21 cellular contexts compared by ENCODE assay signal in the genomic region with DNA sequence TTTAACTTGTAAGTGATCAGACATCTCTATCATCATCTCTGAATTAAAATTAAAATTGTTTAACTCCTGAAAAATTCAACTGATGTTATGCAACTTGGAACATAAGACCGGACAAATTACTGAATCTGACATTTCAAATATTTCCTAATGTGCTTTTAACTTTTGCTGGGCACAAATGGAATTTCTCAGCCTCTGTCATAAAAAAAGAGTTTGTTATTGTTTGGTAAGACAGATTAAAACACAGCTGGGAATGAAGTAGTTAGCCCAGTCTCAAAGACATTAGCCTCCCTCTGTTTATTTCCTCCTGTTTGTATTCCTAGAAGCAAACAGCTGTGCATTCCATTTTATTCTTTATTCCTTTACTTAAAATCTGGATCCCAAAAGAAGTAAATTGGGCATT. TPM values are rescaled to one million over a fixed set of nuclear protein-coding genes. Genes with fewer than 3 reads are reported as not detected.
DNase-seq lines count a peak whose midpoint lies in the region; ATAC-seq and TF ChIP-seq lines count a peak whose summit lies in the region.
"Had no signal": no experiment of that assay in that cellular context is flagged by ENCODE, and none has a peak within 500 bp of the region (broad histone marks: within the 10 kb centered on the region; RNA-seq: fewer than 3 reads in every experiment).

No MANE protein-coding gene starts in this region.

- TF ChIP-seq CTCF in choroid plexus epithelial cell (conservative IDR thresholded peaks at IDR 0.05; ENCODE audit: low read depth, low read length) (no peak), smooth muscle cell (IDR thresholded peaks at IDR 0.05; ENCODE audit: borderline replicate concordance, insufficient read depth, poor library complexity, severe bottlenecking) (no peak), natural killer cell (IDR thresholded peaks at IDR 0.05) (no peak), colonic mucosa (IDR thresholded peaks at IDR 0.05) (no peak)

- H3K36me3 ChIP-seq in smooth muscle cell (ENCODE audit: low read depth) (no peaks in the 10 kb centered on the region), colonic mucosa (no peaks in the 10 kb centered on the region)
- H3K36me3 ChIP-seq: thoracic aorta had no signal

- H3K27me3 Mint-ChIP-seq in natural killer cell (ENCODE audit: low read depth in 2 of 2): peaks cover 0 to 1% of the 10 kb centered on the region in 2 donors
- H3K27me3 Mint-ChIP-seq: activated CD4-positive, alpha-beta T cell treated with anti-CD3 and anti-CD28 coated beads, Interleukin-2, amount 10 ng/mL, durations not matched to agents 7 days and 5 days; effector memory CD8-positive, alpha-beta T cell had no signal

- H3K4me1 Mint-ChIP-seq in natural killer cell: no peaks in the 10 kb centered on the region
- H3K4me1 Mint-ChIP-seq: activated CD4-positive, alpha-beta T cell treated with anti-CD3 and anti-CD28 coated beads, Interleukin-2, amount 10 ng/mL, durations not matched to agents 7 days and 5 days had no signal

- H3K27me3 ChIP-seq in smooth muscle cell (ENCODE audit: low read depth) (no peaks in the 10 kb centered on the region), colonic mucosa (no peaks in the 10 kb centered on the region)
- H3K27me3 ChIP-seq: foreskin keratinocyte had no signal

- H3K4me3 ChIP-seq in choroid plexus epithelial cell (ENCODE audit: low read depth, low read length): no peak overlapping the region
- H3K4me3 ChIP-seq in smooth muscle cell: no peak overlapping the region
- H3K4me3 ChIP-seq in colonic mucosa: no peak overlapping the region
- H3K4me3 ChIP-seq: thoracic aorta had no signal

- ATAC-seq in left ventricle myocardium superior: peak; percentile 50
- no peak for ATAC-seq in natural killer cell
- ATAC-seq: effector memory CD8-positive, alpha-beta T cell; foreskin keratinocyte had no signal

- H3K4me1 ChIP-seq in smooth muscle cell (ENCODE audit: low read depth) (peaks cover 21% of the 10 kb centered on the region), colonic mucosa (no peaks in the 10 kb centered on the region)
- H3K4me1 ChIP-seq: foreskin keratinocyte had no signal

- H3K27ac ChIP-seq in smooth muscle cell (ENCODE audit: low read depth): no peak overlapping the region
- H3K27ac ChIP-seq in colonic mucosa: no peak overlapping the region
- H3K27ac ChIP-seq: foreskin keratinocyte, thoracic aorta had no signal

- no peak overlapping the region for H3K27ac Mint-ChIP-seq in natural killer cell
- H3K27ac Mint-ChIP-seq: activated CD4-positive, alpha-beta T cell treated with anti-CD3 and anti-CD28 coated beads, Interleukin-2, amount 10 ng/mL, durations not matched to agents 7 days and 5 days; effector memory CD8-positive, alpha-beta T cell had no signal

- H3K79me2 ChIP-seq in smooth muscle cell (ENCODE audit: low read depth): peaks cover 76% of the 10 kb centered on the region

- H3K36me3 Mint-ChIP-seq in natural killer cell: no peaks in the 10 kb centered on the region

- DNase-seq in GM03348 (ENCODE audit: low spot score) (peak; percentile 44), choroid plexus epithelial cell (ENCODE audit: low read depth) (peak; percentile 79), left ventricle myocardium superior (no peak), smooth muscle cell (lab: John Stamatoyannopoulos, UW; ENCODE audit: unreplicated experiment) (no peak), natural killer cell (no peak), colonic mucosa (no peak), ecto neural progenitor cell (ENCODE audit: low spot score) (no peak)
- DNase-seq: activated CD4-positive, alpha-beta T cell treated with anti-CD3 and anti-CD28 coated beads, Interleukin-2, amount 10 ng/mL, durations not matched to agents 7 days and 5 days; activated CD8-positive, alpha-beta memory T cell treated with anti-CD3 and anti-CD28 coated beads, Interleukin-2, amount 50 U/mL, for 48 hours; activated naive CD4-positive, alpha-beta T cell; aorta; C1 segment of cervical spinal cord; cerebellar nuclear complex; effector memory CD8-positive, alpha-beta T cell; foreskin keratinocyte; NCI-H1417 treated with DMSO at 0.1 percent for 48 hours; NCI-H526 treated with DMSO at 0.1 percent for 48 hours; retina; stimulated activated CD4-positive, alpha-beta T cell treated with anti-CD3 and anti-CD28 coated beads, Interleukin-15, amount 100 ng/mL, for 24 hours had no signal

- H3K4me3 Mint-ChIP-seq in natural killer cell: no peak overlapping the region
- H3K4me3 Mint-ChIP-seq: activated CD4-positive, alpha-beta T cell treated with anti-CD3 and anti-CD28 coated beads, Interleukin-2, amount 10 ng/mL, durations not matched to agents 7 days and 5 days; effector memory CD8-positive, alpha-beta T cell; mesothelial cell of epicardium had no signal

- 46% methylated on average over 1 of the region's 1 CpG for WGBS in smooth muscle cell (ENCODE audit: low lambda C conversion rate)

- intact Hi-C loops in left ventricle myocardium superior (cut with micrococcal nuclease) (no loop called here), natural killer cell (cut with micrococcal nuclease) (no loop called here), colonic mucosa (cut with DNase I) (no loop called here)

- H3F3A ChIP-seq in smooth muscle cell (ENCODE audit: low read depth): peaks cover 6% of the 10 kb centered on the region

- H3K9me3 Mint-ChIP-seq in natural killer cell: no peaks in the 10 kb centered on the region
- H3K9me3 Mint-ChIP-seq: activated CD4-positive, alpha-beta T cell treated with anti-CD3 and anti-CD28 coated beads, Interleukin-2, amount 10 ng/mL, durations not matched to agents 7 days and 5 days had no signal

- H2AFZ ChIP-seq in smooth muscle cell (ENCODE audit: low read depth): no peak overlapping the region

- H4K20me1 ChIP-seq in smooth muscle cell (ENCODE audit: low read depth): peaks cover 34% of the 10 kb centered on the region

- H3K4me2 ChIP-seq in smooth muscle cell: peak overlapping the region; percentile 46

- H3K9me3 ChIP-seq in smooth muscle cell (replicated peaks; ENCODE audit: low read depth) (no peaks in the 10 kb centered on the region), colonic mucosa (no peaks in the 10 kb centered on the region)
- H3K9me3 ChIP-seq: thoracic aorta had no signal

- H3K9ac ChIP-seq in smooth muscle cell (ENCODE audit: low read depth) (no peak overlapping the region), colonic mucosa (ENCODE audit: low read depth in 2 of 2, low read length in 2 of 2) (no peak overlapping the region)

RNA-seq across cellular contexts. Expression of a gene that starts 29.4 kb away (rescaled TPM):
- total RNA-seq in left ventricle myocardium superior (62.5 TPM), smooth muscle cell (42.8 and 43.1 TPM in 2 replicates), natural killer cell (10 to 100 TPM in 1 of 3 donors, 1 to 10 TPM in 2; 5.2 to 12.1 (median 7.0) TPM), colonic mucosa (10 to 100 TPM; 31.0 to 32.7 TPM)
- 21.4 and 27.4 TPM in 2 replicates for polyA plus RNA-seq in smooth muscle cell

Comparison
In these comparisons a context has a peak if more than half of its experiments do, and no peak if none do; other contexts are left out.
1. DNase-seq: peak in GM03348 (single experiment) and choroid plexus epithelial cell (single experiment); none in left ventricle myocardium superior (single experiment), smooth muscle cell (single experiment), natural killer cell (single experiment), colonic mucosa (single experiment) and ecto neural progenitor cell (single experiment).